11 cellular contexts compared by ENCODE assay signal in genomic region chr4:87053802-87054767, GRCh38.
DNase-seq lines count a peak whose midpoint lies in the region; ATAC-seq, FAIRE-seq and TF ChIP-seq lines count a peak whose summit lies in the region.
"Had no signal": no experiment of that assay in that cellular context is flagged by ENCODE, and none has a peak within 500 bp of the region (broad histone marks: within the 10 kb centered on the region; RNA-seq: fewer than 3 reads in every experiment).

No MANE protein-coding gene starts in this region.

- H3K9me3 Mint-ChIP-seq in dendritic cell treated with granulocyte-macrophage colony-stimulating factor and Interleukin-4, amounts not matched to agents 40 ng/mL and 50 ng/mL, for 4 days, result no peaks in the 10 kb centered on the region

- H3K4me3 Mint-ChIP-seq in dendritic cell treated with granulocyte-macrophage colony-stimulating factor and Interleukin-4, amounts not matched to agents 40 ng/mL and 50 ng/mL, for 4 days, result no peak overlapping the region

- H3K36me3 Mint-ChIP-seq in dendritic cell treated with granulocyte-macrophage colony-stimulating factor and Interleukin-4, amounts not matched to agents 40 ng/mL and 50 ng/mL, for 4 days (ENCODE audit: low read depth), result peaks cover 82% of the 10 kb centered on the region

- H3K4me3 ChIP-seq in pancreas, result no peak overlapping the region

- peak in 1 of 4 donors; percentile 21 for TF ChIP-seq CTCF in pancreas (IDR thresholded peaks at IDR 0.05)

- intact Hi-C loops in dendritic cell treated with granulocyte-macrophage colony-stimulating factor and Interleukin-4, amounts not matched to agents 40 ng/mL and 50 ng/mL, for 4 days (cut with micrococcal nuclease), result loop anchor here (5.0 kb wide), 1 partner anchor 47 kb away; no protein-coding TSS in a partner anchor
- intact Hi-C loops in pancreas (cut with DNase I), result no loop called here

- peak overlapping the region in 2 of 4 donors; percentile 61 to 74 for H3K27ac ChIP-seq in pancreas

- no peaks in the 10 kb centered on the region for H3K27me3 ChIP-seq in pancreas

- ATAC-seq in pancreas, result peak; percentile 44 to 67 (median 62)
- ATAC-seq in HG02973 (IDR thresholded peaks at IDR 0.05; ENCODE audit: unreplicated experiment), result no peak
- ATAC-seq: Panc1 had no signal

- H3K9me3 ChIP-seq in pancreas, result no peaks in the 10 kb centered on the region

- peak overlapping the region; percentile 78 for H3K27ac Mint-ChIP-seq in dendritic cell treated with granulocyte-macrophage colony-stimulating factor and Interleukin-4, amounts not matched to agents 40 ng/mL and 50 ng/mL, for 4 days

- peaks cover 44 to 65% (median 60%) of the 10 kb centered on the region in 3 donors for H3K4me1 ChIP-seq in pancreas

- H3K36me3 ChIP-seq in pancreas, result no peaks in the 10 kb centered on the region

- WGBS in pancreas, 2 donors, result 16 to 18% methylated on average over 10 of the region's 10 CpGs

- H3K27me3 Mint-ChIP-seq in dendritic cell treated with granulocyte-macrophage colony-stimulating factor and Interleukin-4, amounts not matched to agents 40 ng/mL and 50 ng/mL, for 4 days, result no peaks in the 10 kb centered on the region

- FAIRE-seq in pancreas (lab: Jason Lieb, UNC), result no peak

- DNase-seq in CMK (ENCODE audit: low read depth), result peak; percentile 74
- peak; percentile 72 to 82 for DNase-seq in NOMO-1 (lab: John Stamatoyannopoulos, UW; ENCODE audit: unreplicated experiment in 2 of 2)
- no peak for DNase-seq in pancreas
- no peak for DNase-seq in AG08396 (ENCODE audit: low spot score)
- no peak for DNase-seq in H4 (ENCODE audit: low spot score)
- DNase-seq in midbrain (lab: John Stamatoyannopoulos, UW), result no peak
- DNase-seq: Calu3; stimulated activated CD4-positive, alpha-beta T cell treated with anti-CD3 and anti-CD28 coated beads, Interleukin-2, amount 100 ng/mL, for 24 hours had no signal

- H3K4me1 Mint-ChIP-seq in dendritic cell treated with granulocyte-macrophage colony-stimulating factor and Interleukin-4, amounts not matched to agents 40 ng/mL and 50 ng/mL, for 4 days (ENCODE audit: low read depth), result peaks cover 91% of the 10 kb centered on the region

Comparison
In these comparisons a context has a peak if more than half of its experiments do, and no peak if none do; other contexts are left out.
1. DNase-seq: peak in CMK (single experiment) and NOMO-1 (2 of 2); none in pancreas (0 of 6), AG08396 (single experiment), H4 (single experiment) and midbrain (single experiment).